In the genomic region with DNA sequence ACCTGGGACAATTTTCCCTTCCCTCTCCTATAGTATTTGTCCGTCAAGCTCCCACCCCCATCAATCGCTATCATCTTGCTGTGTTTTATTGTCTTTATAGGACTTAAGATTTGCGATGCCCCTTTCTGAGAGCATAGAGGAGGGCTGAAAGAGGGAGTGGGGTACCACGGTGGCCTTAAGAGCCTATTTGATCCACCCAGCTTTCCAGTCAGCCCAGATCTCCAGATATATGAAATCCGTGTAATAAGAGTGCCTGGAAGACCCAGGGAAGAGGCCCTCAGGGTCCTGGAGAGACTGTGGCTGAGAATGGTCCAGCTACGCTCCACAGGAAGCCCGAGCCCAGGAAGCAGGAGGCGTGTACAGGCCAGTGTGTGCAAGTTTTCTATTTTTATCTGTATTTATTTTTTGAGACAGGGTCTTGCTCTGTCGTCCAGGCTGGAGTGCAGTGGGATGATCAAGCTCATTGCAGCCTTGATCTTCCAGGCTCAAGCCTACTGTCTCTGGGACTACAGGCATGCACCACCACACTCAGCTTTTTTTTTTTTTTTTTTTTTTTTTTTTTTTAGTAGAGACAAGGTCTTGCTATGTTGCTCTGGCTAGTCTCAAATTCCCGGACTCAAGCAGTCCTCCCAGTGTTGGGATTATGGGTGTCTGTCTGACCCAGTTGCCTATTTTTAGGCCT, we compare ENCODE assay signal across 8 cellular contexts. TPM values are rescaled to one million over a fixed set of nuclear protein-coding genes. Genes with fewer than 3 reads are reported as not detected.
DNase-seq lines count a peak whose midpoint lies in the region; ATAC-seq and TF ChIP-seq lines count a peak whose summit lies in the region.

No MANE protein-coding gene starts in this region.

- no peaks in the 10 kb centered on the region for H3K9me3 Mint-ChIP-seq in HFFc6
- H3K9me3 Mint-ChIP-seq in naive B cell: no peaks in the 10 kb centered on the region

- CTCF ChIA-PET in A673 (lab: Charles Lee): interaction anchor here (0.7 kb wide), 1 partner anchor 25 kb away, joined by 3 read pairs; no protein-coding TSS in a partner anchor

- H3K36me3 Mint-ChIP-seq in HFFc6 (ENCODE audit: low read depth): peaks cover 10% of the 10 kb centered on the region
- peaks cover 0 to 7% of the 10 kb centered on the region in 2 donors for H3K36me3 Mint-ChIP-seq in naive B cell

- H3K9me3 ChIP-seq in A673 (ENCODE audit: low read depth, low read length, poor library complexity, severe bottlenecking): no peaks in the 10 kb centered on the region
- H3K9me3 ChIP-seq in breast epithelium: no peaks in the 10 kb centered on the region

- H3K4me1 Mint-ChIP-seq in HFFc6 (ENCODE audit: low read depth): peaks cover 38% of the 10 kb centered on the region
- peaks cover 19 to 34% (median 23%) of the 10 kb centered on the region in 3 donors for H3K4me1 Mint-ChIP-seq in naive B cell

- TF ChIP-seq POLR2A in breast epithelium (IDR thresholded peaks at IDR 0.05): no peak

- H3K36me3 ChIP-seq in A673 (ENCODE audit: insufficient read depth, low read length, poor library complexity, severe bottlenecking) (peaks cover 17% of the 10 kb centered on the region), breast epithelium (peaks cover 4% of the 10 kb centered on the region)

- peak overlapping the region; percentile 71 for H3K4me3 ChIP-seq in A673 (ENCODE audit: low read depth, low read length, poor library complexity, severe bottlenecking)
- peak overlapping the region in 1 of 3 donors; percentile 84 for H3K4me3 ChIP-seq in breast epithelium
- peak overlapping the region in 1 of 2 donors; percentile 84 for H3K4me3 ChIP-seq in foreskin fibroblast (ENCODE audit: low read depth in 1 of 2, low read length in 2 of 2)

- H3K27me3 Mint-ChIP-seq in HFFc6 (ENCODE audit: insufficient read depth) (no peaks in the 10 kb centered on the region; the same call in 1 of the 2 replicates), naive B cell (no peaks in the 10 kb centered on the region)

- H3K27ac Mint-ChIP-seq in HFFc6: peak overlapping the region; percentile 72
- peak overlapping the region in 4 of 6 donors; percentile 83 to 94 (median 88) for H3K27ac Mint-ChIP-seq in naive B cell

- no TSS peak for BruUV-seq in A673 (replicated peaks; lab: Mats Ljungman, UMichigan)

- POLR2A ChIA-PET in A673 (lab: Charles Lee; ENCODE audit: low non-redundant PET): no interaction called here

- TF ChIP-seq CTCF in A673 (conservative IDR thresholded peaks at IDR 0.05; ENCODE audit: low read depth, low read length): no peak
- TF ChIP-seq CTCF in HFFc6 (IDR thresholded peaks at IDR 0.05): no peak
- TF ChIP-seq CTCF in breast epithelium (IDR thresholded peaks at IDR 0.05): no peak
- TF ChIP-seq CTCF in foreskin fibroblast (IDR thresholded peaks at IDR 0.05; ENCODE audit: low read depth, low read length): no peak

- no peak for ATAC-seq in naive B cell (ENCODE audit: low read depth in 2 of 2)
- no peak for ATAC-seq in HG02973 (IDR thresholded peaks at IDR 0.05; ENCODE audit: unreplicated experiment)
- no peak for ATAC-seq in HG03175 (IDR thresholded peaks at IDR 0.05; ENCODE audit: unreplicated experiment)

- intact Hi-C loops in A673 (cut with micrococcal nuclease; ENCODE audit: unreplicated experiment) (no loop called here), breast epithelium (cut with DNase I; ENCODE audit: low total_unique reads) (no loop called here)

- H3K27ac ChIP-seq in A673 (ENCODE audit: low read depth, low read length, poor library complexity, severe bottlenecking) (no peak overlapping the region), breast epithelium (peak overlapping the region; percentile 88 to 92)

- DNase-seq in A673 (ENCODE audit: low spot score) (no peak), HFFc6 (no peak), breast epithelium (ENCODE audit: low spot score in 2 of 2) (no peak), naive B cell (no peak), foreskin fibroblast (no peak), NCI-H345 treated with DMSO at 0.1 percent for 48 hours (lab: John Stamatoyannopoulos, UW; ENCODE audit: unreplicated experiment) (no peak)

- H3K27me3 ChIP-seq in A673 (replicated peaks; ENCODE audit: insufficient read depth, low read depth, low read length, poor library complexity): no peaks in the 10 kb centered on the region
- no peaks in the 10 kb centered on the region for H3K27me3 ChIP-seq in breast epithelium

- peaks cover 16% of the 10 kb centered on the region for H3K4me1 ChIP-seq in A673 (ENCODE audit: insufficient read depth, low read length, poor library complexity, severe bottlenecking)
- peaks cover 5 to 18% of the 10 kb centered on the region in 2 donors for H3K4me1 ChIP-seq in breast epithelium

- H3K4me3 Mint-ChIP-seq in HFFc6 (peak overlapping the region; percentile 84), naive B cell (peak overlapping the region; percentile 84 to 96 (median 92))

RNA-seq across cellular contexts. Expression of a gene that starts 1.0 kb away (rescaled TPM):
- total RNA-seq in A673 (2021) (15.0 and 18.8 TPM in 2 replicates), breast epithelium (10 to 100 TPM; 31.8 to 40.3 (median 36.4) TPM)
- total RNA-seq in HFFc6 (2021; fragmentation: NEBNext Ultra II Directional; extraction: Animal tissue kit (Norgen Biotek cat#: 25700)): 10 to 100 TPM; 20.5 to 27.3 (median 23.0) TPM
- polyA plus RNA-seq in naive B cell (ENCODE audit: low read depth in 6 of 6): 10 to 100 TPM in 1 of 6 donors, 1 to 10 TPM in 5; 3.3 to 11.2 (median 4.9) TPM

RNA-seq across cellular contexts. Expression of a gene that starts 24.0 kb away (rescaled TPM):
- total RNA-seq in A673 (2021) (1.2 and 2.1 TPM in 2 replicates), breast epithelium (1 to 10 TPM in 2 of 3 donors, under 1 TPM in 1; 0.88 to 1.3 (median 1.1) TPM)
- 1 to 10 TPM; 1.9 to 5.0 (median 3.4) TPM for total RNA-seq in HFFc6 (2021; fragmentation: NEBNext Ultra II Directional; extraction: Animal tissue kit (Norgen Biotek cat#: 25700))
- polyA plus RNA-seq in naive B cell (ENCODE audit: low read depth in 6 of 6): under 1 TPM in 1 of 6 donors, not detected in 5; 0.28 TPM

RNA-seq across cellular contexts. Expression of a gene that starts 30.3 kb away (rescaled TPM):
- total RNA-seq in A673 (2021) (62.5 and 72.0 TPM in 2 replicates), breast epithelium (100 to 1,000 TPM in 2 of 3 donors, 10 to 100 TPM in 1; 84.0 to 185 (median 126) TPM)
- total RNA-seq in HFFc6 (2021; fragmentation: NEBNext Ultra II Directional; extraction: Animal tissue kit (Norgen Biotek cat#: 25700)): 10 to 100 TPM; 47.4 to 64.6 (median 53.0) TPM
- polyA plus RNA-seq in naive B cell (ENCODE audit: low read depth in 6 of 6): 10 to 100 TPM; 53.6 to 96.9 (median 68.7) TPM

RNA-seq across cellular contexts. Expression of a gene that starts 51.4 kb away (rescaled TPM):
- total RNA-seq in A673 (2021): 11.8 and 12.6 TPM in 2 replicates
- 10 to 100 TPM; 15.1 to 19.6 (median 17.5) TPM for total RNA-seq in HFFc6 (2021; fragmentation: NEBNext Ultra II Directional; extraction: Animal tissue kit (Norgen Biotek cat#: 25700))
- total RNA-seq in breast epithelium: 10 to 100 TPM; 12.6 to 21.6 (median 16.0) TPM
- 1 to 10 TPM in 2 of 6 donors, under 1 TPM in 3, not detected in 1; 0.25 to 1.7 (median 0.97) TPM for polyA plus RNA-seq in naive B cell (ENCODE audit: low read depth in 6 of 6)
